ENCODE assay signal across 8 cellular contexts in genomic region chr3:119293761-119294401, GRCh38. TPM values are rescaled to one million over a fixed set of nuclear protein-coding genes. Genes with fewer than 3 reads are reported as not detected.
DNase-seq lines count a peak whose midpoint lies in the region; ATAC-seq, FAIRE-seq and TF ChIP-seq lines count a peak whose summit lies in the region.

Gene ARHGAP31, plus strand, starts transcription at chr3:119294383. Its CDS starts 522 bp downstream, at chr3:119294905.

- H3K9me3 ChIP-seq in thymus (ENCODE audit: control insufficient read depth): no peaks in the 10 kb centered on the region

- H3K4me3 Mint-ChIP-seq in osteocyte (ENCODE audit: unreplicated experiment): peak within 1 kb of the TSS; percentile 90

- H3K27ac Mint-ChIP-seq in osteocyte (ENCODE audit: unreplicated experiment): peak within 1 kb of the TSS; percentile 92

- no peaks in the 10 kb centered on the region for H3K36me3 ChIP-seq in thymus (ENCODE audit: control insufficient read depth, insufficient read depth)

- TF ChIP-seq CTCF in osteocyte (IDR thresholded peaks at IDR 0.05): no peak

- peak; percentile 39 for ATAC-seq in HG03378 (IDR thresholded peaks at IDR 0.05; ENCODE audit: unreplicated experiment)

- H3K27me3 Mint-ChIP-seq in osteocyte (ENCODE audit: unreplicated experiment): no peaks in the 10 kb centered on the region

- H3K4me1 ChIP-seq in thymus (ENCODE audit: control insufficient read depth, insufficient read depth, low read length): peaks cover 35% of the 10 kb centered on the region

- peak; percentile 84 for FAIRE-seq in GM19239 (lab: Jason Lieb, UNC)

- peaks cover 43% of the 10 kb centered on the region for H3K4me1 Mint-ChIP-seq in osteocyte (ENCODE audit: unreplicated experiment)

- DNase-seq in CD1c-positive myeloid dendritic cell (ENCODE audit: extremely low spot score): peak; percentile 93
- DNase-seq in GM19239 (ENCODE audit: insufficient read length, low spot score): peak; percentile 32
- DNase-seq in SK-N-DZ (ENCODE audit: low spot score): peak; percentile 25
- DNase-seq in activated naive CD4-positive, alpha-beta T cell treated with Interleukin-2 at 50 U/mL for 16 hours: peak; percentile 87
- DNase-seq in glomerular endothelial cell (ENCODE audit: extremely low read depth, low read depth, low spot score): no peak
- no peak for DNase-seq in osteocyte (ENCODE audit: extremely low spot score, unreplicated experiment)

- under 1% methylated on average over 33 of the region's 33 CpGs for WGBS in thymus

- H3K4me3 ChIP-seq in thymus (ENCODE audit: low read length): peak within 1 kb of the TSS; percentile 61

- H3K36me3 Mint-ChIP-seq in osteocyte (ENCODE audit: unreplicated experiment): peaks cover 13% of the 10 kb centered on the region

- H3K27ac ChIP-seq in thymus (ENCODE audit: low read depth): peak within 1 kb of the TSS; percentile 92

- no peaks in the 10 kb centered on the region for H3K9me3 Mint-ChIP-seq in osteocyte (ENCODE audit: unreplicated experiment)

- no peaks in the 10 kb centered on the region for H3K27me3 ChIP-seq in thymus (ENCODE audit: control insufficient read depth, insufficient read depth)

RNA-seq across cellular contexts. Expression of gene ARHGAP31, which starts in this region (rescaled TPM):
- polyA plus RNA-seq in SK-N-DZ (2014; cell fraction: cytosol; rRNA removed): 0.02 TPM in 1 of 2 replicates, not detected in the other
- not detected in 2 replicates for polyA plus RNA-seq in SK-N-DZ (2014; cell fraction: nucleus; rRNA removed)
- total RNA-seq in glomerular endothelial cell (53.9 and 73.3 TPM in 2 replicates), osteocyte (49.7 and 51.0 TPM in 2 replicates)
- 3.5 TPM for polyA plus RNA-seq in thymus

Comparison
In these comparisons a context has a peak if more than half of its experiments do, and no peak if none do; other contexts are left out.
1. DNase-seq: peak in CD1c-positive myeloid dendritic cell (single experiment), GM19239 (single experiment), SK-N-DZ (single experiment) and activated naive CD4-positive, alpha-beta T cell treated with Interleukin-2 at 50 U/mL for 16 hours (single experiment); none in glomerular endothelial cell (single experiment) and osteocyte (single experiment).